30 cellular contexts compared by ENCODE assay signal in the genomic region with DNA sequence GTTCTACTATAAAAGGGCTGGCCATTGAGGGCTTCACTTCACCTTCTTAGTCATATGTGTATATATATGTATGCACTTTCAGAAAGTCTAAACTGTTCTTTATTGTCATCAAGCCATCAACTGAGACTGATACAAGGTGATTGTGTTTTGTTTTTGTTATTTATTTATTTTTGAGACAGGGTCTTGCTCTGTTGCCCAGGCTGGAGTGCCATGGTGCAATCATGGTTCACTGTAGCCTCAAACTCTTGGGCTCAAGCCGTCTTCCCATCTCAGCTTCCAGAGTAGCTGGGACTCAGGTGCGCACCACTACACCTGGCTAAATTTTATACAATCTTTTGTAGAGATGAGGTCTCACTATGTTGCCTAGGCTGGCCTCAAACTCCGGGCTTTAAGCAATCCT.
"Had no signal": no experiment of that assay in that cellular context is flagged by ENCODE, and none has a peak within 500 bp of the region (broad histone marks: within the 10 kb centered on the region; RNA-seq: fewer than 3 reads in every experiment).

No MANE protein-coding gene starts in this region.

- H3K9me3 Mint-ChIP-seq: activated CD4-positive, alpha-beta T cell treated with anti-CD3 and anti-CD28 coated beads, Interleukin-2, amount 10 ng/mL, durations not matched to agents 24 days and 14 days; activated naive CD4-positive, alpha-beta T cell treated with anti-CD3 and anti-CD28 coated beads, Interleukin-2, amount 50 U/mL, for 24 hours; T-cell; T-helper 2 cell treated with Interferon-gamma antibody and Interleukin-4, amounts not matched to agents 5 μg/mL and 100 μg/mL, for 36 hours had no signal

- H3K9ac ChIP-seq: KMS-11 had no signal

- H3K27ac Mint-ChIP-seq: activated CD4-positive, alpha-beta T cell treated with anti-CD3 and anti-CD28 coated beads, Interleukin-2, amount 10 ng/mL, durations not matched to agents 24 days and 14 days; activated CD8-positive, alpha-beta memory T cell treated with anti-CD3 and anti-CD28 coated beads, Interleukin-2, amount 10 ng/mL, durations not matched to agents 7 days and 5 days; activated naive CD4-positive, alpha-beta T cell treated with anti-CD3 and anti-CD28 coated beads, Interleukin-2, amount 50 U/mL, for 24 hours; T-cell; T-helper 2 cell treated with Interferon-gamma antibody and Interleukin-4, amounts not matched to agents 5 μg/mL and 100 μg/mL, for 36 hours had no signal

- ATAC-seq: activated CD8-positive, alpha-beta memory T cell treated with anti-CD3 and anti-CD28 coated beads, Interleukin-2, amount 10 ng/mL, durations not matched to agents 7 days and 5 days; Panc1; Right ventricle myocardium inferior; T-cell had no signal

- H3K27ac ChIP-seq: breast epithelium, KMS-11, SK-N-MC had no signal

- H3K4me3 ChIP-seq: breast epithelium, MG63, SK-N-MC had no signal

- H3K27me3 Mint-ChIP-seq: activated CD4-positive, alpha-beta T cell treated with anti-CD3 and anti-CD28 coated beads, Interleukin-2, amount 10 ng/mL, durations not matched to agents 24 days and 14 days; activated naive CD4-positive, alpha-beta T cell treated with anti-CD3 and anti-CD28 coated beads, Interleukin-2, amount 50 U/mL, for 24 hours had no signal

- H3K36me3 ChIP-seq: MG63 had no signal

- H3K36me3 Mint-ChIP-seq: activated naive CD4-positive, alpha-beta T cell treated with anti-CD3 and anti-CD28 coated beads, Interleukin-2, amount 50 U/mL, for 24 hours had no signal

- H3K4me2 ChIP-seq: KMS-11 had no signal

- H3K9me3 ChIP-seq: breast epithelium, MG63 had no signal

- DNase-seq: activated CD4-positive, alpha-beta T cell treated with anti-CD3 and anti-CD28 coated beads for 1 hour; activated CD4-positive, alpha-beta T cell treated with anti-CD3 and anti-CD28 coated beads, Interleukin-2, amount 10 ng/mL, durations not matched to agents 24 days and 14 days; activated CD4-positive, alpha-beta T cell treated with anti-CD3 and anti-CD28 coated beads, Interleukin-2, amount 50 U/mL, for 48 hours; activated CD8-positive, alpha-beta memory T cell treated with anti-CD3 and anti-CD28 coated beads, Interleukin-2, amount 10 ng/mL, durations not matched to agents 7 days and 5 days; activated naive CD4-positive, alpha-beta T cell; activated T-cell treated with anti-CD3 and anti-CD28 coated beads, Interleukin-2, amount 50 U/mL, for 48 hours; aorta; caudate nucleus; MG63; MV-4-11; NCI-H1092 treated with DMSO at 0.1 percent for 48 hours; NCI-H1417 treated with DMSO at 0.1 percent for 48 hours; NCI-H1694; NCI-H2029; NCI-H2107; NCI-H2171 treated with DMSO at 0.1 percent for 48 hours; NCI-H226; NCI-H526; NCI-H82; NK-92 treated with Interleukin-12 subunit alpha and Interleukin-12 subunit beta, amount 100 ng/mL, for 24 hours; OCI-M1; RPMI8226; T-cell had no signal

- H3K27me3 ChIP-seq: breast epithelium, MG63 had no signal

- H3K4me3 Mint-ChIP-seq: activated CD8-positive, alpha-beta memory T cell treated with anti-CD3 and anti-CD28 coated beads, Interleukin-2, amount 10 ng/mL, durations not matched to agents 7 days and 5 days; activated naive CD4-positive, alpha-beta T cell treated with anti-CD3 and anti-CD28 coated beads, Interleukin-2, amount 50 U/mL, for 24 hours; T-cell; T-helper 2 cell treated with Interferon-gamma antibody and Interleukin-4, amounts not matched to agents 5 μg/mL and 100 μg/mL, for 36 hours had no signal
